ENCODE assay signal across 10 cellular contexts in the genomic region with DNA sequence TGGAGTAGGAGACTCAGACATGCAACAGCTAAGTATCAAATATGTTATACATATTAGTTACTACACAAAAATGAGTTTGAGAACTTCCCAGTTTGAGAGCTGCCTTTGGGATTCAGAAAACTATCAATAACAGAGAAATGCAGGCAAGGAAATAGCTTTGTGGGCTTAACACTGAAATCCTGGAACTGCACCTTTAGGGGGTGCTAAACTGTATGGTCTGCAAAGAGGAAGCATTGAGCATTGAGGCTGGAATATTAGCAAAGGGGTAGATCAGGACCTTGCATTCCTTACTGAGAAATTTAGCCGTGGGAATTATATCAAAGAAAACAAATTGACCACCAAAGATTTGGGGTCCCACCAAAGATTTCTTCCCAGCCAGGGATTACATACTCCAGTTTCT.
A peak's percentile ranks its signal among the peaks of the same experiment; 100 is the strongest.
DNase-seq lines count a peak whose midpoint lies in the region; ATAC-seq and TF ChIP-seq lines count a peak whose summit lies in the region.
"Had no signal": no experiment of that assay in that cellular context is flagged by ENCODE, and none has a peak within 500 bp of the region (broad histone marks: within the 10 kb centered on the region; RNA-seq: fewer than 3 reads in every experiment).

No MANE protein-coding gene starts in this region.

- ATAC-seq in GM21526 (IDR thresholded peaks at IDR 0.05; ENCODE audit: low FRiP score, unreplicated experiment) (no peak), GM19351 (IDR thresholded peaks at IDR 0.05; ENCODE audit: unreplicated experiment) (no peak)

- TF ChIP-seq CTCF in GM12874 (IDR thresholded peaks at IDR 0.05; ENCODE audit: insufficient read depth, low read depth, low read length) (peak; percentile 40; the same call in 1 of the 2 replicates), fibroblast of mammary gland (conservative IDR thresholded peaks at IDR 0.05; ENCODE audit: control insufficient read depth, insufficient read depth, low read depth, low read length) (peak; percentile 53), colonic mucosa (IDR thresholded peaks at IDR 0.05) (no peak)

- H3K9ac ChIP-seq in colonic mucosa (ENCODE audit: low read depth in 2 of 2, low read length in 2 of 2): no peak overlapping the region

- DNase-seq in ACHN: peak; percentile 41
- DNase-seq in NCI-H82 (lab: John Stamatoyannopoulos, UW): peak; percentile 64
- DNase-seq in fibroblast of mammary gland (ENCODE audit: low read depth): peak; percentile 18
- no peak for DNase-seq in NCI-H2227 (lab: John Stamatoyannopoulos, UW; ENCODE audit: unreplicated experiment)
- no peak for DNase-seq in colonic mucosa
- DNase-seq: activated naive CD4-positive, alpha-beta T cell treated with anti-CD3 and anti-CD28 coated beads for 36 hours; transverse colon had no signal

- no peaks in the 10 kb centered on the region for H3K27me3 ChIP-seq in colonic mucosa
- H3K27me3 ChIP-seq: transverse colon had no signal

- H3K36me3 ChIP-seq in colonic mucosa: no peaks in the 10 kb centered on the region
- H3K36me3 ChIP-seq: transverse colon had no signal

- H3K9me3 ChIP-seq in colonic mucosa: no peaks in the 10 kb centered on the region
- H3K9me3 ChIP-seq: transverse colon had no signal

- H3K4me1 ChIP-seq in colonic mucosa: no peaks in the 10 kb centered on the region
- H3K4me1 ChIP-seq: transverse colon had no signal

- H3K4me3 ChIP-seq in fibroblast of mammary gland (ENCODE audit: control insufficient read depth, low read depth, low read length) (no peak overlapping the region), colonic mucosa (no peak overlapping the region)
- H3K4me3 ChIP-seq: transverse colon had no signal

- intact Hi-C loops in colonic mucosa (cut with DNase I): no loop called here

- in situ Hi-C loops in ACHN (cut with HindIII; ENCODE audit: low pct_ligation_motif_present, low pct_unique_long_range_greater_than_20kb, low sequenced_read_pairs): no loop called here

- no peak overlapping the region for H3K27ac ChIP-seq in colonic mucosa
- H3K27ac ChIP-seq: transverse colon had no signal

Comparison
In these comparisons a context has a peak if more than half of its experiments do, and no peak if none do; other contexts are left out.
1. DNase-seq: peak in ACHN (single experiment), NCI-H82 (single experiment) and fibroblast of mammary gland (single experiment); none in NCI-H2227 (single experiment) and colonic mucosa (single experiment).